In the genomic region with DNA sequence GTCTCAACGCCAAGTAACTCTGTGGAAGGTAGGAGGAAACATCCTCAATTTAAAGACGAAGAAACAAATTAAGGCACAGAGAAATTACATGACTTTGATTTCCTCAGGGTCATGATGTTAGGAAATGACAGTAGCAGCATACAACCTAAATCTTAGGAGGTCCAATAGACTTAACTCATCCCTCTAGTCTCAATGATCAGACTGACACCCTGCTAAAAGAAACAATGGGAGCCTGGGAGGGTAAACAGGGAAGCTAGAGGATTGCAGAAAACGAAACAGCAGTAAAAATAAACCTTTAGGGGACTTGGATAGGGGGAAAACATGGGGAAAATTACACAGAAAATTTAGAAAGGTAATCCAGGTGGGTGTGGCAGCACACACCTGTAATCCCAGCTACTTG, we compare ENCODE assay signal across 2 cellular contexts.
TF ChIP-seq lines count a peak whose summit lies in the region.

No MANE protein-coding gene starts in this region.

TF ChIP-seq in GM23338, 12 proteins besides CTCF, POLR2A, EP300 and RAD21:
- TF ChIP-seq, protein P1, sequence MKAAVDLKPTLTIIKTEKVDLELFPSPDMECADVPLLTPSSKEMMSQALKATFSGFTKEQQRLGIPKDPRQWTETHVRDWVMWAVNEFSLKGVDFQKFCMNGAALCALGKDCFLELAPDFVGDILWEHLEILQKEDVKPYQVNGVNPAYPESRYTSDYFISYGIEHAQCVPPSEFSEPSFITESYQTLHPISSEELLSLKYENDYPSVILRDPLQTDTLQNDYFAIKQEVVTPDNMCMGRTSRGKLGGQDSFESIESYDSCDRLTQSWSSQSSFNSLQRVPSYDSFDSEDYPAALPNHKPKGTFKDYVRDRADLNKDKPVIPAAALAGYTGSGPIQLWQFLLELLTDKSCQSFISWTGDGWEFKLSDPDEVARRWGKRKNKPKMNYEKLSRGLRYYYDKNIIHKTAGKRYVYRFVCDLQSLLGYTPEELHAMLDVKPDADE (IDR thresholded peaks at IDR 0.05) = no peak
- TF ChIP-seq, protein P2, sequence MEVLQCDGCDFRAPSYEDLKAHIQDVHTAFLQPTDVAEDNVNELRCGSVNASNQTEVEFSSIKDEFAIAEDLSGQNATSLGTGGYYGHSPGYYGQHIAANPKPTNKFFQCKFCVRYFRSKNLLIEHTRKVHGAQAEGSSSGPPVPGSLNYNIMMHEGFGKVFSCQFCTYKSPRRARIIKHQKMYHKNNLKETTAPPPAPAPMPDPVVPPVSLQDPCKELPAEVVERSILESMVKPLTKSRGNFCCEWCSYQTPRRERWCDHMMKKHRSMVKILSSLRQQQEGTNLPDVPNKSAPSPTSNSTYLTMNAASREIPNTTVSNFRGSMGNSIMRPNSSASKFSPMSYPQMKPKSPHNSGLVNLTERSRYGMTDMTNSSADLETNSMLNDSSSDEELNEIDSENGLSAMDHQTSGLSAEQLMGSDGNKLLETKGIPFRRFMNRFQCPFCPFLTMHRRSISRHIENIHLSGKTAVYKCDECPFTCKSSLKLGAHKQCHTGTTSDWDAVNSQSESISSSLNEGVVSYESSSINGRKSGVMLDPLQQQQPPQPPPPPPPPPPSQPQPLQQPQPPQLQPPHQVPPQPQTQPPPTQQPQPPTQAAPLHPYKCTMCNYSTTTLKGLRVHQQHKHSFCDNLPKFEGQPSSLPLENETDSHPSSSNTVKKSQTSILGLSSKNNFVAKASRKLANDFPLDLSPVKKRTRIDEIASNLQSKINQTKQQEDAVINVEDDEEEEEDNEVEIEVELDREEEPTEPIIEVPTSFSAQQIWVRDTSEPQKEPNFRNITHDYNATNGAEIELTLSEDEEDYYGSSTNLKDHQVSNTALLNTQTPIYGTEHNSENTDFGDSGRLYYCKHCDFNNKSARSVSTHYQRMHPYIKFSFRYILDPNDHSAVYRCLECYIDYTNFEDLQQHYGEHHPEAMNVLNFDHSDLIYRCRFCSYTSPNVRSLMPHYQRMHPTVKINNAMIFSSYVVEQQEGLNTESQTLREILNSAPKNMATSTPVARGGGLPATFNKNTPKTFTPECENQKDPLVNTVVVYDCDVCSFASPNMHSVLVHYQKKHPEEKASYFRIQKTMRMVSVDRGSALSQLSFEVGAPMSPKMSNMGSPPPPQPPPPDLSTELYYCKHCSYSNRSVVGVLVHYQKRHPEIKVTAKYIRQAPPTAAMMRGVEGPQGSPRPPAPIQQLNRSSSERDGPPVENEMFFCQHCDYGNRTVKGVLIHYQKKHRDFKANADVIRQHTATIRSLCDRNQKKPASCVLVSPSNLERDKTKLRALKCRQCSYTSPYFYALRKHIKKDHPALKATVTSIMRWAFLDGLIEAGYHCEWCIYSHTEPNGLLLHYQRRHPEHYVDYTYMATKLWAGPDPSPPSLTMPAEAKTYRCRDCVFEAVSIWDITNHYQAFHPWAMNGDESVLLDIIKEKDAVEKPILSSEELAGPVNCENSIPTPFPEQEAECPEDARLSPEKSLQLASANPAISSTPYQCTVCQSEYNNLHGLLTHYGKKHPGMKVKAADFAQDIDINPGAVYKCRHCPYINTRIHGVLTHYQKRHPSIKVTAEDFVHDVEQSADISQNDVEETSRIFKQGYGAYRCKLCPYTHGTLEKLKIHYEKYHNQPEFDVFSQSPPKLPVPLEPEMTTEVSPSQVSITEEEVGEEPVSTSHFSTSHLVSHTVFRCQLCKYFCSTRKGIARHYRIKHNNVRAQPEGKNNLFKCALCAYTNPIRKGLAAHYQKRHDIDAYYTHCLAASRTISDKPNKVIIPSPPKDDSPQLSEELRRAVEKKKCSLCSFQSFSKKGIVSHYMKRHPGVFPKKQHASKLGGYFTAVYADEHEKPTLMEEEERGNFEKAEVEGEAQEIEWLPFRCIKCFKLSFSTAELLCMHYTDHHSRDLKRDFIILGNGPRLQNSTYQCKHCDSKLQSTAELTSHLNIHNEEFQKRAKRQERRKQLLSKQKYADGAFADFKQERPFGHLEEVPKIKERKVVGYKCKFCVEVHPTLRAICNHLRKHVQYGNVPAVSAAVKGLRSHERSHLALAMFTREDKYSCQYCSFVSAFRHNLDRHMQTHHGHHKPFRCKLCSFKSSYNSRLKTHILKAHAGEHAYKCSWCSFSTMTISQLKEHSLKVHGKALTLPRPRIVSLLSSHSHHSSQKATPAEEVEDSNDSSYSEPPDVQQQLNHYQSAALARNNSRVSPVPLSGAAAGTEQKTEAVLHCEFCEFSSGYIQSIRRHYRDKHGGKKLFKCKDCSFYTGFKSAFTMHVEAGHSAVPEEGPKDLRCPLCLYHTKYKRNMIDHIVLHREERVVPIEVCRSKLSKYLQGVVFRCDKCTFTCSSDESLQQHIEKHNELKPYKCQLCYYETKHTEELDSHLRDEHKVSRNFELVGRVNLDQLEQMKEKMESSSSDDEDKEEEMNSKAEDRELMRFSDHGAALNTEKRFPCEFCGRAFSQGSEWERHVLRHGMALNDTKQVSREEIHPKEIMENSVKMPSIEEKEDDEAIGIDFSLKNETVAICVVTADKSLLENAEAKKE (CRISPR knock-in tag; IDR thresholded peaks at IDR 0.05) = no peak
- TF ChIP-seq ZNF331 (CRISPR knock-in tag; IDR thresholded peaks at IDR 0.05; ENCODE audit: low read depth) = no peak
- TF ChIP-seq EZH2 (IDR thresholded peaks at IDR 0.05; ENCODE audit: low read depth, unreplicated experiment) = no peak
- no peak for TF ChIP-seq EZH2phosphoT487 (IDR thresholded peaks at IDR 0.05; ENCODE audit: unreplicated experiment)
- TF ChIP-seq POLR2AphosphoS5 (IDR thresholded peaks at IDR 0.05; ENCODE audit: low read depth) = no peak
- TF ChIP-seq REST (IDR thresholded peaks at IDR 0.05; ENCODE audit: unreplicated experiment) = no peak
- no peak for TF ChIP-seq STAT1 (IDR thresholded peaks at IDR 0.05; ENCODE audit: unreplicated experiment)
- no peak for TF ChIP-seq JUNB (IDR thresholded peaks at IDR 0.05; ENCODE audit: unreplicated experiment)
- no peak for TF ChIP-seq ZNF114 (CRISPR knock-in tag; IDR thresholded peaks at IDR 0.05)

TF ChIP-seq in HEK293T, 16 proteins besides CTCF, POLR2A, EP300 and RAD21:
- TF ChIP-seq, protein P3, sequence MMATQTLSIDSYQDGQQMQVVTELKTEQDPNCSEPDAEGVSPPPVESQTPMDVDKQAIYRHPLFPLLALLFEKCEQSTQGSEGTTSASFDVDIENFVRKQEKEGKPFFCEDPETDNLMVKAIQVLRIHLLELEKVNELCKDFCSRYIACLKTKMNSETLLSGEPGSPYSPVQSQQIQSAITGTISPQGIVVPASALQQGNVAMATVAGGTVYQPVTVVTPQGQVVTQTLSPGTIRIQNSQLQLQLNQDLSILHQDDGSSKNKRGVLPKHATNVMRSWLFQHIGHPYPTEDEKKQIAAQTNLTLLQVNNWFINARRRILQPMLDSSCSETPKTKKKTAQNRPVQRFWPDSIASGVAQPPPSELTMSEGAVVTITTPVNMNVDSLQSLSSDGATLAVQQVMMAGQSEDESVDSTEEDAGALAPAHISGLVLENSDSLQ (IDR thresholded peaks at IDR 0.05) = no peak
- no peak for TF ChIP-seq NFRKB (IDR thresholded peaks at IDR 0.05)
- no peak for TF ChIP-seq ARNT (IDR thresholded peaks at IDR 0.05)
- no peak for TF ChIP-seq ELF4 (IDR thresholded peaks at IDR 0.05)
- TF ChIP-seq FOXK2 (IDR thresholded peaks at IDR 0.05) = no peak
- no peak for TF ChIP-seq FOXA1 (IDR thresholded peaks at IDR 0.05)
- TF ChIP-seq TARDBP (IDR thresholded peaks at IDR 0.05) = no peak
- no peak for TF ChIP-seq FOXM1 (IDR thresholded peaks at IDR 0.05; ENCODE audit: borderline replicate concordance)
